ENCODE assay signal across 1 cellular context in the genomic region with DNA sequence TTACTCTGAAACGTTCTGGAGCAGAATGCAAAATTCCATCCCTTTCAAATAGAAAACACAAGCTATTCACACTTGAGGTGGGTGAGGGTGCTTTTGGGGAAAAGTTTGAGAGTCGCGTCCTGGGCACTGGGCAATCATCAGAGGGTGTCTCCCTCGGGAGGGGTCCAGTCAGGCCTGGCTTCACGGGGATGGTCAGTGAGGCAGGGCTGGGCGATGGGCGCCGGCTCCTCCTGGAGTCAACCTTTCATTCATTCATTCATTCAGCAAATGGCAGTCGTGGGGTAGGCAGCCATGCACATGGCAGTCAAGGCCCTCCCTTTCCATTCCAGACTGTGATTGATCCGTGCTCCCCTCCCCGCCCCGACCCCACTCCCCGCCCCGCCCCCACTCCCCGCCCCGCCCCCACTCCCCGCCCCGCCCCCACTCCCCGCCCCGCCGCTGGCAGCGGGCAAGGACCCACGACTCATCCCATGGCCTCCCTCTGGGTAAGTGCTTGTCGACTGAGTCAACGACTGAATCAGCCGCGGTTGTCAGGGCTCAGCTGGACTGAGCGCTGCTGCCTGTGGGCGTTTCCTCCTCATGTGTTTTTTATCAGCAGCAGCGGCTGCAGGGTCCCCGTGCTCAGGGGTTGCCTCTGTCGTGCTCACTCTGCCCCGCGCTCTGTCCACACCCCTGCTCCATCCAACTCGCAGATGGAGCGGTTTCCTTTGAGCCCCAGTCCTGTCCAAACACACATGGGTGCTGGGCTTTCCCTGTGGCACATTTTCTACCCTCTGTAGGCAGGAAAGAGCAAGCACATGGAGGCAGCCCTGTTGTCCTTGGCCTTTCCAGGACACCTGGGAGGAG.
TF ChIP-seq lines count a peak whose summit lies in the region.

No MANE protein-coding gene starts in this region.

TF ChIP-seq in GM23338, 12 proteins besides CTCF, POLR2A, EP300 and RAD21 (continued from another document):
- TF ChIP-seq JUNB (IDR thresholded peaks at IDR 0.05; ENCODE audit: unreplicated experiment) (no peak), POLR2AphosphoS5 (IDR thresholded peaks at IDR 0.05; ENCODE audit: low read depth) (no peak), ZNF331 (CRISPR knock-in tag; IDR thresholded peaks at IDR 0.05; ENCODE audit: low read depth) (no peak), STAT1 (IDR thresholded peaks at IDR 0.05; ENCODE audit: unreplicated experiment) (no peak), REST (IDR thresholded peaks at IDR 0.05; ENCODE audit: unreplicated experiment) (no peak), CREB1 (CRISPR knock-in tag; IDR thresholded peaks at IDR 0.05; ENCODE audit: low read depth) (no peak)
